In genomic region chr22:27805841-27806240, GRCh38 we compare ENCODE assay signal across 21 cellular contexts. TPM values are rescaled to one million over a fixed set of nuclear protein-coding genes. Genes with fewer than 3 reads are reported as not detected.
"Had no signal": no experiment of that assay in that cellular context is flagged by ENCODE, and none has a peak within 500 bp of the region (broad histone marks: within the 10 kb centered on the region; RNA-seq: fewer than 3 reads in every experiment).

No MANE protein-coding gene starts in this region.

- H3K36me3 ChIP-seq: SJSA1 had no signal

- H3K4me3 ChIP-seq: SJSA1, SK-N-MC had no signal

- H3K27ac ChIP-seq: KMS-11, SJSA1, SK-N-MC had no signal

- H3K4me2 ChIP-seq: KMS-11 had no signal

- DNase-seq: Kasumi-1, MM.1S, NCI-H1092 treated with DMSO at 0.1 percent for 48 hours, NCI-H1436, NCI-H187, NCI-H2029, NCI-H2081 treated with DMSO at 0.1 percent for 48 hours, NCI-H2171, NCI-H226, NCI-H446, NCI-H510A, NCI-H524 treated with DMSO at 0.1 percent for 48 hours, NCI-H69, NCI-H774, Right ventricle myocardium superior, RPMI8226, SIG-M5 had no signal

- H3K27me3 ChIP-seq: SJSA1 had no signal

- H3K9ac ChIP-seq: KMS-11 had no signal

RNA-seq across cellular contexts. Expression of gene MN1, which starts 4.3 kb away (rescaled TPM):
- total RNA-seq: HT-29 had no signal
